2 cellular contexts compared by ENCODE assay signal in genomic region chr4:131257241-131257640, GRCh38.
TF ChIP-seq lines count a peak whose summit lies in the region.

No MANE protein-coding gene starts in this region.

TF ChIP-seq in HCT116, 20 proteins besides CTCF, POLR2A, EP300 and RAD21 (continued from another document):
- TF ChIP-seq ZBTB33 (IDR thresholded peaks at IDR 0.05; ENCODE audit: extremely low read depth, insufficient replicate concordance, low read length), result no peak
- TF ChIP-seq SIN3A (IDR thresholded peaks at IDR 0.05; ENCODE audit: low read depth), result no peak
- TF ChIP-seq ELF1 (IDR thresholded peaks at IDR 0.05; ENCODE audit: borderline replicate concordance, low read depth), result no peak
- TF ChIP-seq MAX (IDR thresholded peaks at IDR 0.05), result no peak
- no peak for TF ChIP-seq POLR2AphosphoS5 (IDR thresholded peaks at IDR 0.05; ENCODE audit: low read depth, low read length)
- no peak for TF ChIP-seq SRF (IDR thresholded peaks at IDR 0.05; ENCODE audit: low read depth)
- no peak for TF ChIP-seq CEBPB (IDR thresholded peaks at IDR 0.05; ENCODE audit: low read depth)
- TF ChIP-seq ZNF274 (IDR thresholded peaks at IDR 0.05; ENCODE audit: low read depth, low read length), result no peak
- TF ChIP-seq YY1 (IDR thresholded peaks at IDR 0.05; ENCODE audit: extremely low read depth, insufficient replicate concordance, low read depth, low read length), result no peak
- TF ChIP-seq SP1 (IDR thresholded peaks at IDR 0.05; ENCODE audit: low read depth), result no peak
- TF ChIP-seq JUND (IDR thresholded peaks at IDR 0.05), result no peak

TF ChIP-seq in GM12878, 131 proteins besides CTCF, POLR2A, EP300 and RAD21 (continued from another document):
- TF ChIP-seq BHLHE40 (IDR thresholded peaks at IDR 0.05; ENCODE audit: borderline replicate concordance in 1 of 2, low read depth in 2 of 2, low read length in 1 of 2) (peak; percentile 45 to 64; a peak in 2 of 4 replicates), BCL11A (IDR thresholded peaks at IDR 0.05; ENCODE audit: low read depth, low read length) (peak; percentile 62; the same call in 1 of the 2 replicates), ESRRA (IDR thresholded peaks at IDR 0.05; ENCODE audit: low read length) (no peak), DPF2 (IDR thresholded peaks at IDR 0.05) (0 out of 2 replicates have a peak, but pooled peaks have one; percentile 26), GABPA (IDR thresholded peaks at IDR 0.05; ENCODE audit: low read depth) (no peak), TBL1XR1 (IDR thresholded peaks at IDR 0.05; ENCODE audit: low read depth, low read length) (no peak), IKZF1 (conservative IDR thresholded peaks at IDR 0.05) (0 out of 2 replicates have a peak, but pooled peaks have one; percentile 15), PBX3 (IDR thresholded peaks at IDR 0.05; ENCODE audit: insufficient replicate concordance, low read depth, low read length) (peak; percentile 16), ATF2 (IDR thresholded peaks at IDR 0.05; ENCODE audit: low read length) (no peak), BACH1 (IDR thresholded peaks at IDR 0.05; ENCODE audit: borderline replicate concordance) (peak; percentile 24; the same call in 1 of the 2 replicates), CEBPZ (IDR thresholded peaks at IDR 0.05; ENCODE audit: low read depth, low read length) (no peak), BMI1 (IDR thresholded peaks at IDR 0.05; ENCODE audit: borderline replicate concordance) (peak; percentile 48; the same call in 1 of the 2 replicates), RELB (IDR thresholded peaks at IDR 0.05; ENCODE audit: low read depth) (peak; percentile 44; the same call in 1 of the 2 replicates), ATF7 (IDR thresholded peaks at IDR 0.05; ENCODE audit: low read depth) (0 out of 2 replicates have a peak, but pooled peaks have one; percentile 34), NR2F1 (conservative IDR thresholded peaks at IDR 0.05) (no peak), MTA2 (IDR thresholded peaks at IDR 0.05; ENCODE audit: low read depth) (peak; percentile 99), SKIL (IDR thresholded peaks at IDR 0.05; ENCODE audit: low read depth, poor library complexity, severe bottlenecking) (no peak), PKNOX1 (IDR thresholded peaks at IDR 0.05) (peak; percentile 16; the same call in 1 of the 2 replicates)
